In the genomic region with DNA sequence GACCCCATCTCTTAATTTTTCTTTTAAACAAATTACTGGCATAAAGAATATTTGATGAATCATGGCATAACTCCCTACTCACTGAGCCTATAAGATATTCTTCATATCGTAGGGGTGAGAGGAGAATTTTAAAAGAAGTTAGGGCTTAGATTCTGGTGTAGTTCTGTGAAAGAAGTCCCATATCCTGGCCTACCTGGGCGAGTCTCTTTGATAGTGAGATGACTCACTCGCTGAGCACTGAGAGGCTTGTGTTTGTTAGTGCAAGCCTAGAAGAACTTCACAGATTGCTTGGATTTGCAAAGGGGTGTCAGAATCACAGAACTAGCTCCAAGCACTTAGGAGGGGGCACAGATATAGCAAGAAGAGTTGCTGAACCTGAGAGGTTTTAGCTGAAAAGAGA, we compare ENCODE assay signal across 2 cellular contexts.
TF ChIP-seq lines count a peak whose summit lies in the region.

No MANE protein-coding gene starts in this region.

TF ChIP-seq in IMR-90, 13 proteins besides CTCF, POLR2A, EP300 and RAD21:
- no peak for TF ChIP-seq CEBPB (IDR thresholded peaks at IDR 0.05; ENCODE audit: low read depth, low read length)
- TF ChIP-seq RFX5 (IDR thresholded peaks at IDR 0.05; ENCODE audit: low read depth, low read length) = no peak
- no peak for TF ChIP-seq MAZ (IDR thresholded peaks at IDR 0.05; ENCODE audit: borderline replicate concordance, low read depth, low read length)
- no peak for TF ChIP-seq NFE2L2 (IDR thresholded peaks at IDR 0.05; ENCODE audit: low read depth, low read length)
- no peak for TF ChIP-seq FOS (IDR thresholded peaks at IDR 0.05; ENCODE audit: low read depth, low read length)
- no peak for TF ChIP-seq RCOR1 (IDR thresholded peaks at IDR 0.05; ENCODE audit: insufficient replicate concordance, low read length)
- no peak for TF ChIP-seq MAFK (IDR thresholded peaks at IDR 0.05; ENCODE audit: low read depth, low read length)
- TF ChIP-seq MXI1 (IDR thresholded peaks at IDR 0.05; ENCODE audit: borderline replicate concordance, low read depth, low read length) = no peak
- no peak for TF ChIP-seq BHLHE40 (IDR thresholded peaks at IDR 0.05; ENCODE audit: low read depth, low read length)
- TF ChIP-seq, protein P1, sequence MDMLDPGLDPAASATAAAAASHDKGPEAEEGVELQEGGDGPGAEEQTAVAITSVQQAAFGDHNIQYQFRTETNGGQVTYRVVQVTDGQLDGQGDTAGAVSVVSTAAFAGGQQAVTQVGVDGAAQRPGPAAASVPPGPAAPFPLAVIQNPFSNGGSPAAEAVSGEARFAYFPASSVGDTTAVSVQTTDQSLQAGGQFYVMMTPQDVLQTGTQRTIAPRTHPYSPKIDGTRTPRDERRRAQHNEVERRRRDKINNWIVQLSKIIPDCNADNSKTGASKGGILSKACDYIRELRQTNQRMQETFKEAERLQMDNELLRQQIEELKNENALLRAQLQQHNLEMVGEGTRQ (IDR thresholded peaks at IDR 0.05; ENCODE audit: low read depth, low read length) = no peak
- TF ChIP-seq CHD1 (IDR thresholded peaks at IDR 0.05; ENCODE audit: low read depth, low read length) = no peak
- no peak for TF ChIP-seq SMC3 (IDR thresholded peaks at IDR 0.05; ENCODE audit: low read depth, low read length)
- TF ChIP-seq, protein P2, sequence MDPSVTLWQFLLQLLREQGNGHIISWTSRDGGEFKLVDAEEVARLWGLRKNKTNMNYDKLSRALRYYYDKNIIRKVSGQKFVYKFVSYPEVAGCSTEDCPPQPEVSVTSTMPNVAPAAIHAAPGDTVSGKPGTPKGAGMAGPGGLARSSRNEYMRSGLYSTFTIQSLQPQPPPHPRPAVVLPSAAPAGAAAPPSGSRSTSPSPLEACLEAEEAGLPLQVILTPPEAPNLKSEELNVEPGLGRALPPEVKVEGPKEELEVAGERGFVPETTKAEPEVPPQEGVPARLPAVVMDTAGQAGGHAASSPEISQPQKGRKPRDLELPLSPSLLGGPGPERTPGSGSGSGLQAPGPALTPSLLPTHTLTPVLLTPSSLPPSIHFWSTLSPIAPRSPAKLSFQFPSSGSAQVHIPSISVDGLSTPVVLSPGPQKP (IDR thresholded peaks at IDR 0.05; ENCODE audit: borderline replicate concordance, low read depth, low read length) = no peak

TF ChIP-seq in H1, 55 proteins besides CTCF, POLR2A, EP300 and RAD21:
- TF ChIP-seq SIX5 (IDR thresholded peaks at IDR 0.05; ENCODE audit: low read depth, low read length) (no peak), SP1 (IDR thresholded peaks at IDR 0.05; ENCODE audit: low read depth, low read length) (no peak), CHD2 (IDR thresholded peaks at IDR 0.05; ENCODE audit: low read length) (no peak), POLR2AphosphoS5 (IDR thresholded peaks at IDR 0.05; ENCODE audit: low read depth, low read length) (no peak), PHF8 (conservative IDR thresholded peaks at IDR 0.05; ENCODE audit: low read depth, low read length) (no peak), NRF1 (IDR thresholded peaks at IDR 0.05; ENCODE audit: low read depth, low read length) (no peak)
- TF ChIP-seq, protein P3, sequence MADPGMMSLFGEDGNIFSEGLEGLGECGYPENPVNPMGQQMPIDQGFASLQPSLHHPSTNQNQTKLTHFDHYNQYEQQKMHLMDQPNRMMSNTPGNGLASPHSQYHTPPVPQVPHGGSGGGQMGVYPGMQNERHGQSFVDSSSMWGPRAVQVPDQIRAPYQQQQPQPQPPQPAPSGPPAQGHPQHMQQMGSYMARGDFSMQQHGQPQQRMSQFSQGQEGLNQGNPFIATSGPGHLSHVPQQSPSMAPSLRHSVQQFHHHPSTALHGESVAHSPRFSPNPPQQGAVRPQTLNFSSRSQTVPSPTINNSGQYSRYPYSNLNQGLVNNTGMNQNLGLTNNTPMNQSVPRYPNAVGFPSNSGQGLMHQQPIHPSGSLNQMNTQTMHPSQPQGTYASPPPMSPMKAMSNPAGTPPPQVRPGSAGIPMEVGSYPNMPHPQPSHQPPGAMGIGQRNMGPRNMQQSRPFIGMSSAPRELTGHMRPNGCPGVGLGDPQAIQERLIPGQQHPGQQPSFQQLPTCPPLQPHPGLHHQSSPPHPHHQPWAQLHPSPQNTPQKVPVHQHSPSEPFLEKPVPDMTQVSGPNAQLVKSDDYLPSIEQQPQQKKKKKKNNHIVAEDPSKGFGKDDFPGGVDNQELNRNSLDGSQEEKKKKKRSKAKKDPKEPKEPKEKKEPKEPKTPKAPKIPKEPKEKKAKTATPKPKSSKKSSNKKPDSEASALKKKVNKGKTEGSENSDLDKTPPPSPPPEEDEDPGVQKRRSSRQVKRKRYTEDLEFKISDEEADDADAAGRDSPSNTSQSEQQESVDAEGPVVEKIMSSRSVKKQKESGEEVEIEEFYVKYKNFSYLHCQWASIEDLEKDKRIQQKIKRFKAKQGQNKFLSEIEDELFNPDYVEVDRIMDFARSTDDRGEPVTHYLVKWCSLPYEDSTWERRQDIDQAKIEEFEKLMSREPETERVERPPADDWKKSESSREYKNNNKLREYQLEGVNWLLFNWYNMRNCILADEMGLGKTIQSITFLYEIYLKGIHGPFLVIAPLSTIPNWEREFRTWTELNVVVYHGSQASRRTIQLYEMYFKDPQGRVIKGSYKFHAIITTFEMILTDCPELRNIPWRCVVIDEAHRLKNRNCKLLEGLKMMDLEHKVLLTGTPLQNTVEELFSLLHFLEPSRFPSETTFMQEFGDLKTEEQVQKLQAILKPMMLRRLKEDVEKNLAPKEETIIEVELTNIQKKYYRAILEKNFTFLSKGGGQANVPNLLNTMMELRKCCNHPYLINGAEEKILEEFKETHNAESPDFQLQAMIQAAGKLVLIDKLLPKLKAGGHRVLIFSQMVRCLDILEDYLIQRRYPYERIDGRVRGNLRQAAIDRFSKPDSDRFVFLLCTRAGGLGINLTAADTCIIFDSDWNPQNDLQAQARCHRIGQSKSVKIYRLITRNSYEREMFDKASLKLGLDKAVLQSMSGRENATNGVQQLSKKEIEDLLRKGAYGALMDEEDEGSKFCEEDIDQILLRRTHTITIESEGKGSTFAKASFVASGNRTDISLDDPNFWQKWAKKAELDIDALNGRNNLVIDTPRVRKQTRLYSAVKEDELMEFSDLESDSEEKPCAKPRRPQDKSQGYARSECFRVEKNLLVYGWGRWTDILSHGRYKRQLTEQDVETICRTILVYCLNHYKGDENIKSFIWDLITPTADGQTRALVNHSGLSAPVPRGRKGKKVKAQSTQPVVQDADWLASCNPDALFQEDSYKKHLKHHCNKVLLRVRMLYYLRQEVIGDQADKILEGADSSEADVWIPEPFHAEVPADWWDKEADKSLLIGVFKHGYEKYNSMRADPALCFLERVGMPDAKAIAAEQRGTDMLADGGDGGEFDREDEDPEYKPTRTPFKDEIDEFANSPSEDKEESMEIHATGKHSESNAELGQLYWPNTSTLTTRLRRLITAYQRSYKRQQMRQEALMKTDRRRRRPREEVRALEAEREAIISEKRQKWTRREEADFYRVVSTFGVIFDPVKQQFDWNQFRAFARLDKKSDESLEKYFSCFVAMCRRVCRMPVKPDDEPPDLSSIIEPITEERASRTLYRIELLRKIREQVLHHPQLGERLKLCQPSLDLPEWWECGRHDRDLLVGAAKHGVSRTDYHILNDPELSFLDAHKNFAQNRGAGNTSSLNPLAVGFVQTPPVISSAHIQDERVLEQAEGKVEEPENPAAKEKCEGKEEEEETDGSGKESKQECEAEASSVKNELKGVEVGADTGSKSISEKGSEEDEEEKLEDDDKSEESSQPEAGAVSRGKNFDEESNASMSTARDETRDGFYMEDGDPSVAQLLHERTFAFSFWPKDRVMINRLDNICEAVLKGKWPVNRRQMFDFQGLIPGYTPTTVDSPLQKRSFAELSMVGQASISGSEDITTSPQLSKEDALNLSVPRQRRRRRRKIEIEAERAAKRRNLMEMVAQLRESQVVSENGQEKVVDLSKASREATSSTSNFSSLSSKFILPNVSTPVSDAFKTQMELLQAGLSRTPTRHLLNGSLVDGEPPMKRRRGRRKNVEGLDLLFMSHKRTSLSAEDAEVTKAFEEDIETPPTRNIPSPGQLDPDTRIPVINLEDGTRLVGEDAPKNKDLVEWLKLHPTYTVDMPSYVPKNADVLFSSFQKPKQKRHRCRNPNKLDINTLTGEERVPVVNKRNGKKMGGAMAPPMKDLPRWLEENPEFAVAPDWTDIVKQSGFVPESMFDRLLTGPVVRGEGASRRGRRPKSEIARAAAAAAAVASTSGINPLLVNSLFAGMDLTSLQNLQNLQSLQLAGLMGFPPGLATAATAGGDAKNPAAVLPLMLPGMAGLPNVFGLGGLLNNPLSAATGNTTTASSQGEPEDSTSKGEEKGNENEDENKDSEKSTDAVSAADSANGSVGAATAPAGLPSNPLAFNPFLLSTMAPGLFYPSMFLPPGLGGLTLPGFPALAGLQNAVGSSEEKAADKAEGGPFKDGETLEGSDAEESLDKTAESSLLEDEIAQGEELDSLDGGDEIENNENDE (IDR thresholded peaks at IDR 0.05; ENCODE audit: insufficient replicate concordance, low read length) = no peak
